17 cellular contexts compared by ENCODE assay signal in the genomic region with DNA sequence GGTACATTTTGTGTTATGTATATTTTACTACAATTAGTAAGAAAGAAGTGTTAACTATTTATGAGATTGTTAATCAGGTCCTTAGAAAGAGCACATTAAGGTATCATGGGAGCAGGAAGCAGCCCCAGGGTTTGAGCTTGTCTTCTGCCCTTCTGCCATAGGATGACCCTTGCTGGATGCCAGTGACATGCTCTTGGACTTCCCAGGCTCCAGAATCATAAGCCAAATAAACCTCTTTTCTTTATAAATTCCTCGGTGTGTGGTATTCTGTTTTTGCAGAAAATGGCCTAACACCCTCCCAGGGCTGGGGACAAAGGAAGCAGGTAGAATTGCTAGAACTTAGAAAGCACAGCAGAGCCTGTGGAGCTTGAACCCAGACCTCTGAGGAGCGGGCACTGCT.
DNase-seq lines count a peak whose midpoint lies in the region; ATAC-seq and TF ChIP-seq lines count a peak whose summit lies in the region.
"Had no signal": no experiment of that assay in that cellular context is flagged by ENCODE, and none has a peak within 500 bp of the region (broad histone marks: within the 10 kb centered on the region; RNA-seq: fewer than 3 reads in every experiment).

No MANE protein-coding gene starts in this region.

- ATAC-seq in CD8-positive, alpha-beta T cell: no peak
- no peak for ATAC-seq in memory B cell (ENCODE audit: low read depth)
- no peak for ATAC-seq in GM18868 (IDR thresholded peaks at IDR 0.05; ENCODE audit: unreplicated experiment)
- ATAC-seq in left lung: no peak

- H3K36me3 ChIP-seq in CD8-positive, alpha-beta T cell (ENCODE audit: insufficient read depth, low read length): no peaks in the 10 kb centered on the region
- no peaks in the 10 kb centered on the region for H3K36me3 ChIP-seq in left lung
- H3K36me3 ChIP-seq: heart right ventricle, Peyer's patch, thyroid gland had no signal

- H3K27me3 Mint-ChIP-seq in CD14-positive monocyte (ENCODE audit: low read depth in 3 of 3) (peaks cover 1 to 6% (median 5%) of the 10 kb centered on the region in 3 donors), memory B cell (no peaks in the 10 kb centered on the region)
- no peaks in the 10 kb centered on the region for H3K27me3 Mint-ChIP-seq in CD8-positive, alpha-beta T cell (ENCODE audit: low read depth)
- H3K27me3 Mint-ChIP-seq in activated CD4-positive, alpha-beta memory T cell treated with anti-CD3 and anti-CD28 coated beads, Interleukin-2, amount 10 ng/mL, durations not matched to agents 7 days and 5 days: no peaks in the 10 kb centered on the region

- no peaks in the 10 kb centered on the region for H3K27me3 ChIP-seq in CD8-positive, alpha-beta T cell (ENCODE audit: insufficient read depth, low read length)
- H3K27me3 ChIP-seq in left lung: no peaks in the 10 kb centered on the region
- H3K27me3 ChIP-seq: Peyer's patch, thyroid gland had no signal

- peaks cover 32% of the 10 kb centered on the region for H3K4me1 Mint-ChIP-seq in CD14-positive monocyte
- H3K4me1 Mint-ChIP-seq in CD8-positive, alpha-beta T cell (ENCODE audit: low read depth): peaks cover 62% of the 10 kb centered on the region
- peaks cover 24% of the 10 kb centered on the region for H3K4me1 Mint-ChIP-seq in activated CD4-positive, alpha-beta memory T cell treated with anti-CD3 and anti-CD28 coated beads, Interleukin-2, amount 10 ng/mL, durations not matched to agents 7 days and 5 days
- peaks cover 35% of the 10 kb centered on the region for H3K4me1 Mint-ChIP-seq in memory B cell
- H3K4me1 Mint-ChIP-seq: endodermal cell had no signal

- H3K4me3 ChIP-seq in CD8-positive, alpha-beta T cell (ENCODE audit: low read depth, low read length): peak overlapping the region; percentile 16
- H3K4me3 ChIP-seq in left lung: no peak overlapping the region
- H3K4me3 ChIP-seq: GM23248, heart right ventricle, Peyer's patch, thyroid gland had no signal

- intact Hi-C loops in CD14-positive monocyte (cut with micrococcal nuclease) (no loop called here), left lung (cut with DNase I) (no loop called here)
- intact Hi-C loops in CD8-positive, alpha-beta T cell (cut with DNase I, micrococcal nuclease): no loop called here

- H3K36me3 Mint-ChIP-seq in CD14-positive monocyte (peaks cover 3 to 5% of the 10 kb centered on the region in 2 donors), memory B cell (peaks cover 9% of the 10 kb centered on the region)
- peaks cover 22% of the 10 kb centered on the region for H3K36me3 Mint-ChIP-seq in CD8-positive, alpha-beta T cell
- H3K36me3 Mint-ChIP-seq in activated CD4-positive, alpha-beta memory T cell treated with anti-CD3 and anti-CD28 coated beads, Interleukin-2, amount 10 ng/mL, durations not matched to agents 7 days and 5 days (ENCODE audit: low read depth): peaks cover 26% of the 10 kb centered on the region

- H3K9me3 Mint-ChIP-seq in CD14-positive monocyte (peaks cover 14 to 34% (median 24%) of the 10 kb centered on the region in 7 donors), memory B cell (peaks cover 12% of the 10 kb centered on the region)
- H3K9me3 Mint-ChIP-seq in CD8-positive, alpha-beta T cell: peaks cover 14% of the 10 kb centered on the region
- H3K9me3 Mint-ChIP-seq in activated CD4-positive, alpha-beta memory T cell treated with anti-CD3 and anti-CD28 coated beads, Interleukin-2, amount 10 ng/mL, durations not matched to agents 7 days and 5 days: peaks cover 18% of the 10 kb centered on the region

- H3K4me3 Mint-ChIP-seq in CD14-positive monocyte: peak overlapping the region in 1 of 2 donors; percentile 57
- peak overlapping the region; percentile 64 for H3K4me3 Mint-ChIP-seq in CD8-positive, alpha-beta T cell
- no peak overlapping the region for H3K4me3 Mint-ChIP-seq in activated CD4-positive, alpha-beta memory T cell treated with anti-CD3 and anti-CD28 coated beads, Interleukin-2, amount 10 ng/mL, durations not matched to agents 7 days and 5 days
- H3K4me3 Mint-ChIP-seq in memory B cell: peak overlapping the region; percentile 47
- H3K4me3 Mint-ChIP-seq: endodermal cell, nephron progenitor cell had no signal

- CTCF ChIA-PET in CD8-positive, alpha-beta T cell (lab: Charles Lee): interaction anchor here (0.9 to 1.3 kb wide), 3 partner anchors 8 to 50 kb away, joined by 3 to 4 read pairs (median 3); no protein-coding TSS in a partner anchor
- CTCF ChIA-PET in activated CD4-positive, alpha-beta memory T cell treated with anti-CD3 and anti-CD28 coated beads, Interleukin-2, amount 10 ng/mL, durations not matched to agents 7 days and 5 days (lab: Charles Lee): no interaction called here

- peaks cover 64% of the 10 kb centered on the region for H3K4me1 ChIP-seq in CD8-positive, alpha-beta T cell (ENCODE audit: insufficient read depth, low read length)
- peaks cover 0 to 14% of the 10 kb centered on the region in 2 donors for H3K4me1 ChIP-seq in left lung
- H3K4me1 ChIP-seq: Peyer's patch, thyroid gland had no signal

- DNase-seq in CD14-positive monocyte (ENCODE audit: low spot score) (no peak), memory B cell (ENCODE audit: low spot score in 2 of 2) (no peak), middle frontal gyrus (ENCODE audit: extremely low spot score, low spot score) (no peak), HuH-7 (ENCODE audit: low spot score) (no peak), left lung (no peak)
- DNase-seq in CD8-positive, alpha-beta T cell: no peak
- no peak for DNase-seq in activated CD4-positive, alpha-beta memory T cell treated with anti-CD3 and anti-CD28 coated beads, Interleukin-2, amount 10 ng/mL, durations not matched to agents 7 days and 5 days
- DNase-seq: DMS53, endodermal cell, GM23248, heart right ventricle, NCI-H1694, NCI-H2227 treated with DMSO at 0.1 percent for 48 hours, nephron progenitor cell, thyroid gland had no signal

- peak overlapping the region; percentile 0 to 89 (median 69) for H3K27ac Mint-ChIP-seq in CD14-positive monocyte
- peak overlapping the region; percentile 96 for H3K27ac Mint-ChIP-seq in CD8-positive, alpha-beta T cell
- H3K27ac Mint-ChIP-seq in activated CD4-positive, alpha-beta memory T cell treated with anti-CD3 and anti-CD28 coated beads, Interleukin-2, amount 10 ng/mL, durations not matched to agents 7 days and 5 days: peak overlapping the region; percentile 84
- H3K27ac Mint-ChIP-seq in memory B cell: peak overlapping the region; percentile 28
- H3K27ac Mint-ChIP-seq: endodermal cell, nephron progenitor cell had no signal

- H3K27ac ChIP-seq in CD8-positive, alpha-beta T cell (ENCODE audit: low read depth, low read length): peak overlapping the region; percentile 29
- H3K27ac ChIP-seq in left lung: peak overlapping the region in 1 of 2 donors; percentile 81
- H3K27ac ChIP-seq: GM23248, thyroid gland had no signal

- TF ChIP-seq CTCF in CD14-positive monocyte (IDR thresholded peaks at IDR 0.05) (no peak), left lung (IDR thresholded peaks at IDR 0.05) (no peak)
- no peak for TF ChIP-seq CTCF in CD8-positive, alpha-beta T cell (IDR thresholded peaks at IDR 0.05)

- POLR2A ChIA-PET in CD8-positive, alpha-beta T cell (lab: Charles Lee): interaction anchor here (1.2 to 1.9 kb wide), 3 partner anchors 10 to 17 kb away, joined by 3 to 11 read pairs (median 5); no protein-coding TSS in a partner anchor
- POLR2A ChIA-PET in activated CD4-positive, alpha-beta memory T cell treated with anti-CD3 and anti-CD28 coated beads, Interleukin-2, amount 10 ng/mL, durations not matched to agents 7 days and 5 days (lab: Charles Lee): interaction anchor here (0.7 to 1.9 kb wide), 2 partner anchors 165 to 582 kb away, joined by 3 to 6 read pairs; a partner anchor contains a TSS

- no peaks in the 10 kb centered on the region for H3K9me3 ChIP-seq in CD8-positive, alpha-beta T cell (ENCODE audit: low read length)
- peaks cover 0 to 17% of the 10 kb centered on the region in 2 donors for H3K9me3 ChIP-seq in left lung
- H3K9me3 ChIP-seq: thyroid gland had no signal

Comparison
In these comparisons a context has a peak if more than half of its experiments do, and no peak if none do; other contexts are left out.
1. H3K27ac Mint-ChIP-seq: peak in every context shown above with its lines; median percentile 96 in CD8-positive, alpha-beta T cell; 84 in activated CD4-positive, alpha-beta memory T cell treated with anti-CD3 and anti-CD28 coated beads, Interleukin-2, amount 10 ng/mL, durations not matched to agents 7 days and 5 days; 69 in CD14-positive monocyte; 28 in memory B cell.